In the genomic region with DNA sequence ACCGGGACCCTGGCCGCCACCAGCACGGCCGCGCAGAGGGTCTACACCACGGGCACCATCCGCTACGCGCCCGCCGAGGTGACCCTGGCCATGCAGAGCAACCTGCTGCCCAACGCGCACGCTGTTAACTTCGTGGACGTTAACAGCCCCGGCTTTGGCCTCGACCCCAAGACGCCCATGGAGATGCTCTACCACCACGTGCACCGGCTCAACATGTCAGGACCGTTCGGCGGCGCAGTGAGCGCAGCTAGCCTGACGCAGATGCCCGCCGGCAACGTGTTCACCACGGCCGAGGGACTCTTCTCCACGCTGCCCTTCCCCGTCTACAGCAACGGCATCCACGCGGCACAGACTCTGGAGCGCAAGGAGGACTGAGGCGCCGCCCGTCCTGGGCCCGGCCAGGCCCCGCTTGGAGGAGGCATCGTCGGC, we compare ENCODE assay signal across 18 cellular contexts.
DNase-seq lines count a peak whose midpoint lies in the region; ATAC-seq, FAIRE-seq and TF ChIP-seq lines count a peak whose summit lies in the region.
"Had no signal": no experiment of that assay in that cellular context is flagged by ENCODE, and none has a peak within 500 bp of the region (broad histone marks: within the 10 kb centered on the region; RNA-seq: fewer than 3 reads in every experiment).

No MANE protein-coding gene starts in this region.

- peak overlapping the region; percentile 9; the same call in 1 of the 2 replicates for H2AFZ ChIP-seq in H1 (ENCODE audit: low read length)
- H2AFZ ChIP-seq in trophoblast cell (ENCODE audit: insufficient read depth, low read length, poor library complexity) = no peak overlapping the region

- H3K27ac ChIP-seq in H1 (ENCODE audit: low read depth, low read length) (no peak overlapping the region), trophoblast cell (ENCODE audit: low read depth, low read length) (no peak overlapping the region)
- H3K27ac ChIP-seq: A549, GM23248, Peyer's patch had no signal

- H2BK120ac ChIP-seq in H1 (replicated peaks; ENCODE audit: low read depth, low read length) = no peak overlapping the region
- H2BK120ac ChIP-seq in trophoblast cell (ENCODE audit: insufficient read depth, low read length, poor library complexity) = no peak overlapping the region

- H3K9ac ChIP-seq in H1 (replicated peaks in 1 of 4; ENCODE audit: extremely low read depth in 1 of 4, low read depth in 3 of 4, low read length in 3 of 4) = no peak overlapping the region
- no peak overlapping the region for H3K9ac ChIP-seq in trophoblast cell (ENCODE audit: low read length)
- H3K9ac ChIP-seq: GM23248 had no signal

- H3K9me3 ChIP-seq in H1 (ENCODE audit: insufficient read depth in 2 of 2, low read depth in 1 of 2, low read length in 1 of 2) (no peaks in the 10 kb centered on the region), trophoblast cell (ENCODE audit: insufficient read depth, low read depth, low read length) (no peaks in the 10 kb centered on the region)
- H3K9me3 ChIP-seq: A549, Caco-2, Peyer's patch had no signal

- no peak for TF ChIP-seq POLR2A in H1 (IDR thresholded peaks at IDR 0.05; ENCODE audit: control extremely low read depth in 1 of 2, low read depth in 2 of 2, low read length in 2 of 2)

- no peak for TF ChIP-seq RAD21 in H1 (IDR thresholded peaks at IDR 0.05 in 1 of 2, conservative IDR thresholded peaks at IDR 0.05 in 1 of 2; ENCODE audit: low read depth in 2 of 2, low read length in 2 of 2)

- H3K23ac ChIP-seq in H1 (ENCODE audit: insufficient read length) (no peak overlapping the region), trophoblast cell (ENCODE audit: low read length) (no peak overlapping the region)

- H3K36me3 Mint-ChIP-seq in glutamatergic neuron (ENCODE audit: unreplicated experiment) = peaks cover 6% of the 10 kb centered on the region

- CTCF ChIA-PET in H1 (lab: Charles Lee; ENCODE audit: partially characterized antibody) = no interaction called here

- no peaks in the 10 kb centered on the region for H3K79me1 ChIP-seq in H1 (ENCODE audit: low read depth, low read length)
- H3K79me1 ChIP-seq in trophoblast cell (ENCODE audit: low read length) = no peaks in the 10 kb centered on the region

- peak overlapping the region; percentile 23 to 56 for H3K4me3 Mint-ChIP-seq in stimulated activated naive CD8-positive, alpha-beta T cell treated with anti-CD3 and anti-CD28 coated beads, Interleukin-15, amount 100 ng/mL, for 72 hours
- no peak overlapping the region for H3K4me3 Mint-ChIP-seq in glutamatergic neuron (ENCODE audit: unreplicated experiment)
- H3K4me3 Mint-ChIP-seq: CD4-positive, alpha-beta T cell had no signal

- no peak overlapping the region for H2BK5ac ChIP-seq in H1 (ENCODE audit: low read depth, low read length)
- H2BK5ac ChIP-seq in trophoblast cell (ENCODE audit: low read depth, low read length, poor library complexity) = no peak overlapping the region

- H3K79me2 ChIP-seq in H1 (ENCODE audit: control insufficient read depth in 1 of 2, insufficient read depth in 2 of 2, low read length in 2 of 2) (no peaks in the 10 kb centered on the region), trophoblast cell (ENCODE audit: control insufficient read depth, insufficient read depth, low read length, poor library complexity) (no peaks in the 10 kb centered on the region)

- no peak overlapping the region for H4K12ac ChIP-seq in trophoblast cell (ENCODE audit: low read depth, low read length)

- H3K36me3 ChIP-seq in H1 (ENCODE audit: control insufficient read depth in 2 of 4, insufficient read depth in 4 of 4, low read length in 3 of 4) (no peaks in the 10 kb centered on the region), trophoblast cell (ENCODE audit: control insufficient read depth in 1 of 2, insufficient read depth in 2 of 2, low read length in 2 of 2) (no peaks in the 10 kb centered on the region)
- H3K36me3 ChIP-seq: Peyer's patch had no signal

- no peak overlapping the region for H4K91ac ChIP-seq in H1 (replicated peaks; ENCODE audit: insufficient read length, low read length)
- no peak overlapping the region for H4K91ac ChIP-seq in trophoblast cell (ENCODE audit: low read depth, low read length)

- H2AK5ac ChIP-seq in H1 (ENCODE audit: low read depth, low read length) (no peak overlapping the region), trophoblast cell (ENCODE audit: low read length) (no peak overlapping the region)

- no peak for TF ChIP-seq EP300 in H1 (IDR thresholded peaks at IDR 0.05; ENCODE audit: borderline replicate concordance in 1 of 2, low read depth in 2 of 2, low read length in 2 of 2)

- peaks cover 3% of the 10 kb centered on the region; the same call in 1 of the 2 replicates for H3K23me2 ChIP-seq in H1 (ENCODE audit: low read depth, low read length)

- peak; percentile 20 for ATAC-seq in stimulated activated naive CD8-positive, alpha-beta T cell treated with anti-CD3 and anti-CD28 coated beads, Interleukin-15, amount 100 ng/mL, for 72 hours
- no peak for ATAC-seq in stimulated activated naive CD8-positive, alpha-beta T cell treated with anti-CD3 and anti-CD28 coated beads, Interleukin-15, Interleukin-2, amounts not matched to agents 100 U/mL and 50 U/mL, for 24 hours
- ATAC-seq in GM21786 (IDR thresholded peaks at IDR 0.05; ENCODE audit: unreplicated experiment) = no peak
- ATAC-seq: A549 had no signal

- intact Hi-C loops in posterior vena cava (cut with DNase I) = no loop called here

- H4K8ac ChIP-seq in H1 (ENCODE audit: extremely low read depth, insufficient read depth, low read length) (no peak overlapping the region; the same call in 1 of the 2 replicates), trophoblast cell (ENCODE audit: low read depth, low read length) (no peak overlapping the region)

- H3K4ac ChIP-seq in H1 (replicated peaks; ENCODE audit: insufficient read length, low read depth, low read length) = no peak overlapping the region
- H3K4ac ChIP-seq in trophoblast cell (ENCODE audit: low read depth, low read length) = no peak overlapping the region

- POLR2A ChIA-PET in H1 (lab: Charles Lee; ENCODE audit: partially characterized antibody) = no interaction called here

- peaks cover 60% of the 10 kb centered on the region for H3K27me3 Mint-ChIP-seq in stimulated activated naive CD8-positive, alpha-beta T cell treated with anti-CD3 and anti-CD28 coated beads, Interleukin-15, amount 100 ng/mL, for 72 hours
- peaks cover 3% of the 10 kb centered on the region for H3K27me3 Mint-ChIP-seq in glutamatergic neuron (ENCODE audit: unreplicated experiment)

- H2BK15ac ChIP-seq in H1 (ENCODE audit: low read length) = no peak overlapping the region

- H3K27me3 ChIP-seq in H1 (replicated peaks in 1 of 4; ENCODE audit: control insufficient read depth in 3 of 4, extremely low read depth in 1 of 4, insufficient read depth in 3 of 4, low read length in 3 of 4) = no peaks in the 10 kb centered on the region
- H3K27me3 ChIP-seq in trophoblast cell (ENCODE audit: insufficient read depth, low read length) = no peaks in the 10 kb centered on the region
- H3K27me3 ChIP-seq: Peyer's patch had no signal

- H3K14ac ChIP-seq in H1 (ENCODE audit: insufficient read length) = no peak overlapping the region
- H3K14ac ChIP-seq in trophoblast cell (ENCODE audit: low read length) = no peak overlapping the region

- peak overlapping the region; percentile 60; the same call in 1 of the 2 replicates for H2BK12ac ChIP-seq in H1 (ENCODE audit: low read depth, low read length)
- no peak overlapping the region for H2BK12ac ChIP-seq in trophoblast cell (ENCODE audit: low read length)

- no peak overlapping the region for H2BK20ac ChIP-seq in H1 (ENCODE audit: low read length)

- no peaks in the 10 kb centered on the region for H4K20me1 ChIP-seq in H1 (replicated peaks in 1 of 2; ENCODE audit: control insufficient read depth in 1 of 2, insufficient read depth in 2 of 2, low read length in 2 of 2)

- H3K4me1 Mint-ChIP-seq in stimulated activated naive CD8-positive, alpha-beta T cell treated with anti-CD3 and anti-CD28 coated beads, Interleukin-15, amount 100 ng/mL, for 72 hours = peaks cover 12% of the 10 kb centered on the region
- no peaks in the 10 kb centered on the region for H3K4me1 Mint-ChIP-seq in glutamatergic neuron (ENCODE audit: low read depth, unreplicated experiment)

- no peak overlapping the region for H3K27ac Mint-ChIP-seq in stimulated activated naive CD8-positive, alpha-beta T cell treated with anti-CD3 and anti-CD28 coated beads, Interleukin-15, amount 100 ng/mL, for 72 hours
- H3K27ac Mint-ChIP-seq in glutamatergic neuron (ENCODE audit: unreplicated experiment) = no peak overlapping the region
- H3K27ac Mint-ChIP-seq: CD4-positive, alpha-beta T cell had no signal

- peaks cover 0 to 7% of the 10 kb centered on the region in 2 donors for H3K9me3 Mint-ChIP-seq in stimulated activated naive CD8-positive, alpha-beta T cell treated with anti-CD3 and anti-CD28 coated beads, Interleukin-15, amount 100 ng/mL, for 72 hours
- peaks cover 4% of the 10 kb centered on the region for H3K9me3 Mint-ChIP-seq in glutamatergic neuron (ENCODE audit: unreplicated experiment)
- H3K9me3 Mint-ChIP-seq: CD4-positive, alpha-beta T cell had no signal

- peak overlapping the region; percentile 16 to 29; a peak in 1 of 4 replicates for H3K4me2 ChIP-seq in H1 (ENCODE audit: insufficient read depth in 1 of 2, low read depth in 2 of 2, low read length in 2 of 2)
- no peak overlapping the region for H3K4me2 ChIP-seq in trophoblast cell (ENCODE audit: low read length)
- H3K4me2 ChIP-seq: A549 had no signal

- H3K56ac ChIP-seq in H1 (replicated peaks; ENCODE audit: insufficient read length, low read depth, low read length) = no peak overlapping the region

- WGBS in H1 (ENCODE audit: extremely low coverage in 1 of 2, insufficient coverage in 1 of 2, insufficient read length in 1 of 2, insufficient replicate concordance in 2 of 2, low coverage in 1 of 2, low lambda C conversion rate in 2 of 2, missing lambda C conversion rate in 1 of 2), 2 experiments = 86% methylated on average over 35 of the region's 45 CpGs; no CpG with 5 or more reads in 1 of the 2 experiments
- WGBS in trophoblast cell (ENCODE audit: extremely low coverage, insufficient coverage, insufficient read length) = no CpG with 5 or more reads among the region's 45 CpGs

- H3K18ac ChIP-seq in H1 (ENCODE audit: extremely low read depth, low read length) = no peak overlapping the region; the same call in 1 of the 2 replicates
- no peak overlapping the region for H3K18ac ChIP-seq in trophoblast cell (ENCODE audit: low read length)

- H3K4me3 ChIP-seq in H1 (ENCODE audit: extremely low read depth in 1 of 4, insufficient read depth in 2 of 4, low read depth in 3 of 4, low read length in 4 of 4) (no peak overlapping the region), trophoblast cell (ENCODE audit: low read depth, low read length) (no peak overlapping the region)
- H3K4me3 ChIP-seq: A549, Peyer's patch had no signal

- DNase-seq in stimulated activated naive CD8-positive, alpha-beta T cell treated with anti-CD3 and anti-CD28 coated beads, Interleukin-15, amount 100 ng/mL, for 72 hours = no peak
- DNase-seq in stimulated activated naive CD8-positive, alpha-beta T cell treated with anti-CD3 and anti-CD28 coated beads, Interleukin-15, Interleukin-2, amounts not matched to agents 100 U/mL and 50 U/mL, for 24 hours = no peak
- no peak for DNase-seq in H1 (ENCODE audit: low read depth in 1 of 2, low spot score in 2 of 2)
- peak; percentile 76 for DNase-seq in posterior vena cava (ENCODE audit: low spot score)
- no peak for DNase-seq in trophoblast cell
- no peak for DNase-seq in glutamatergic neuron
- DNase-seq: Caco-2; CD4-positive, alpha-beta T cell; DMS153; GF-D8; GM23248; KG1; NCI-H1694 treated with DMSO at 0.1 percent for 48 hours; NCI-H748 treated with DMSO at 0.1 percent for 48 hours; NK-92 treated with Interleukin-12 subunit alpha and Interleukin-12 subunit beta, amount 100 ng/mL, for 24 hours; Peyer's patch had no signal

- no peak overlapping the region for H4K5ac ChIP-seq in H1 (ENCODE audit: insufficient read length, low read depth, low read length)

- H3K4me1 ChIP-seq in H1 (replicated peaks in 1 of 4; ENCODE audit: control insufficient read depth in 3 of 4, insufficient read depth in 4 of 4, low read length in 3 of 4) (peaks cover 0 to 6% (median 0%) of the 10 kb centered on the region in 4 experiments; a peak in 2 of 7 replicates), trophoblast cell (ENCODE audit: control insufficient read depth in 1 of 2, insufficient read depth in 2 of 2, low read length in 2 of 2) (no peaks in the 10 kb centered on the region)
- H3K4me1 ChIP-seq: A549, Caco-2, Peyer's patch had no signal

- TF ChIP-seq CTCF in H1 (IDR thresholded peaks at IDR 0.05; ENCODE audit: control extremely low read depth in 1 of 3, insufficient read depth in 1 of 3, low read depth in 1 of 3, low read length in 3 of 3) = no peak
- TF ChIP-seq CTCF in glutamatergic neuron (IDR thresholded peaks at IDR 0.05; ENCODE audit: partially characterized antibody, unreplicated experiment) = no peak

- no peak for FAIRE-seq in H1 (lab: Jason Lieb, UNC)
- FAIRE-seq: A549 had no signal
